16 cellular contexts compared by ENCODE assay signal in genomic region chr13:58583961-58584360, GRCh38.
DNase-seq lines count a peak whose midpoint lies in the region; ATAC-seq and TF ChIP-seq lines count a peak whose summit lies in the region.
"Had no signal": no experiment of that assay in that cellular context is flagged by ENCODE, and none has a peak within 500 bp of the region (broad histone marks: within the 10 kb centered on the region; RNA-seq: fewer than 3 reads in every experiment).

No MANE protein-coding gene starts in this region.

- H4K20me1 ChIP-seq in PC-3 (ENCODE audit: low read length) (no peaks in the 10 kb centered on the region), fibroblast of lung (ENCODE audit: control insufficient read depth, extremely low read depth, insufficient read depth, low read length) (no peaks in the 10 kb centered on the region)

- TF ChIP-seq CTCF in PC-3 (conservative IDR thresholded peaks at IDR 0.05; ENCODE audit: low read depth, low read length): no peak
- TF ChIP-seq CTCF in fibroblast of lung (conservative IDR thresholded peaks at IDR 0.05 in 1 of 2, IDR thresholded peaks at IDR 0.05 in 1 of 2; ENCODE audit: low read depth in 1 of 2, low read length in 2 of 2): no peak

- intact Hi-C loops in PC-3 (cut with micrococcal nuclease): no loop called here

- ATAC-seq in PC-3: no peak
- no peak for ATAC-seq in activated T-helper 17 cell treated with anti-CD3 and anti-CD28 coated beads, Interleukin-2, amount 50 U/mL, for 72 hours (replicated peaks)
- ATAC-seq: HCT116 had no signal

- no peak overlapping the region for H3K4me3 Mint-ChIP-seq in activated T-helper 17 cell treated with anti-CD3 and anti-CD28 coated beads, Interleukin-2, amount 50 U/mL, for 72 hours
- H3K4me3 Mint-ChIP-seq: B cell; CD4-positive, alpha-beta T cell had no signal

- H2AFZ ChIP-seq in PC-3 (ENCODE audit: low read length) (no peak overlapping the region), fibroblast of lung (ENCODE audit: low read length) (no peak overlapping the region)
- H2AFZ ChIP-seq: GM23248 had no signal

- no peaks in the 10 kb centered on the region for H3K27me3 ChIP-seq in PC-3 (ENCODE audit: low read length)
- H3K27me3 ChIP-seq in fibroblast of lung (ENCODE audit: control insufficient read depth, insufficient read depth, low read length): no peaks in the 10 kb centered on the region

- H3K9me3 Mint-ChIP-seq in activated T-helper 17 cell treated with anti-CD3 and anti-CD28 coated beads, Interleukin-2, amount 50 U/mL, for 72 hours: peaks cover 19% of the 10 kb centered on the region

- H3K79me2 ChIP-seq in PC-3 (ENCODE audit: low read length): no peaks in the 10 kb centered on the region
- no peaks in the 10 kb centered on the region for H3K79me2 ChIP-seq in fibroblast of lung (ENCODE audit: control insufficient read depth, insufficient read depth, low read length)

- no peaks in the 10 kb centered on the region for H3K27me3 Mint-ChIP-seq in activated T-helper 17 cell treated with anti-CD3 and anti-CD28 coated beads, Interleukin-2, amount 50 U/mL, for 72 hours
- H3K27me3 Mint-ChIP-seq: B cell; CD4-positive, alpha-beta T cell had no signal

- H3K4me3 ChIP-seq in PC-3 (ENCODE audit: low read length): no peak overlapping the region
- no peak overlapping the region for H3K4me3 ChIP-seq in fibroblast of lung (replicated peaks in 1 of 4; ENCODE audit: control extremely low read depth in 1 of 4, insufficient read depth in 1 of 4, low read depth in 3 of 4, low read length in 4 of 4)
- H3K4me3 ChIP-seq: GM23248 had no signal

- no peaks in the 10 kb centered on the region for H3K36me3 ChIP-seq in PC-3 (ENCODE audit: low read depth, low read length)
- H3K36me3 ChIP-seq in fibroblast of lung (ENCODE audit: control insufficient read depth, insufficient read depth, low read length): no peaks in the 10 kb centered on the region

- H3K27ac Mint-ChIP-seq in activated T-helper 17 cell treated with anti-CD3 and anti-CD28 coated beads, Interleukin-2, amount 50 U/mL, for 72 hours: no peak overlapping the region
- H3K27ac Mint-ChIP-seq: B cell; CD4-positive, alpha-beta T cell had no signal

- H3K4me2 ChIP-seq in PC-3 (ENCODE audit: low read length) (no peak overlapping the region), fibroblast of lung (ENCODE audit: extremely low read depth, insufficient read depth, low read length) (no peak overlapping the region)

- CTCF ChIA-PET in PC-3 (lab: Charles Lee): no interaction called here

- H3K4me1 ChIP-seq in PC-3 (ENCODE audit: insufficient read depth, low read length) (no peaks in the 10 kb centered on the region), fibroblast of lung (ENCODE audit: control insufficient read depth, extremely low read depth, insufficient read depth, low read length) (no peaks in the 10 kb centered on the region)

- H3K9ac ChIP-seq in PC-3 (ENCODE audit: low read length) (no peak overlapping the region), fibroblast of lung (ENCODE audit: insufficient read depth, low read length) (no peak overlapping the region)
- H3K9ac ChIP-seq: GM23248 had no signal

- H3K9me3 ChIP-seq in PC-3 (ENCODE audit: low read length): no peaks in the 10 kb centered on the region
- H3K9me3 ChIP-seq in fibroblast of lung (ENCODE audit: control insufficient read depth, insufficient read depth, low read depth, low read length): no peaks in the 10 kb centered on the region

- H3K27ac ChIP-seq in PC-3 (ENCODE audit: low read length) (no peak overlapping the region), fibroblast of lung (ENCODE audit: insufficient read depth, low read length) (no peak overlapping the region)
- H3K27ac ChIP-seq: GM23248, HL-60 had no signal

- no peaks in the 10 kb centered on the region for H3K4me1 Mint-ChIP-seq in activated T-helper 17 cell treated with anti-CD3 and anti-CD28 coated beads, Interleukin-2, amount 50 U/mL, for 72 hours

- no peaks in the 10 kb centered on the region for H3F3A ChIP-seq in PC-3 (ENCODE audit: low read length, unreplicated experiment)

- DNase-seq in PC-3: peak; percentile 1
- DNase-seq in astrocyte of the hippocampus (ENCODE audit: low read depth, low spot score): peak; percentile 48
- peak; percentile 6 to 53 for DNase-seq in fibroblast of lung (ENCODE audit: low read depth in 2 of 2)
- DNase-seq in renal cortical epithelial cell (ENCODE audit: low read depth): peak; percentile 46
- DNase-seq in DMS153 treated with DMSO at 0.1 percent for 48 hours (lab: John Stamatoyannopoulos, UW; ENCODE audit: unreplicated experiment): no peak
- DNase-seq in COLO668 (lab: John Stamatoyannopoulos, UW; ENCODE audit: unreplicated experiment): no peak
- DNase-seq: C1 segment of cervical spinal cord; CD4-positive, alpha-beta T cell; DMS53; GF-D8; GM23248; IMR-90 had no signal

- no peaks in the 10 kb centered on the region for H3K9me2 ChIP-seq in PC-3 (replicated peaks; ENCODE audit: low read length)

- no TSS peak for BruUV-seq in PC-3 (replicated peaks; lab: Mats Ljungman, UMichigan)

- POLR2A ChIA-PET in PC-3 (lab: Charles Lee; ENCODE audit: unreplicated experiment): no interaction called here

- H3K36me3 Mint-ChIP-seq in activated T-helper 17 cell treated with anti-CD3 and anti-CD28 coated beads, Interleukin-2, amount 50 U/mL, for 72 hours (ENCODE audit: low read depth): no peaks in the 10 kb centered on the region

Comparison
In these comparisons a context has a peak if more than half of its experiments do, and no peak if none do; other contexts are left out.
1. DNase-seq: peak in PC-3 (single experiment), astrocyte of the hippocampus (single experiment), fibroblast of lung (2 of 2) and renal cortical epithelial cell (single experiment); none in DMS153 treated with DMSO at 0.1 percent for 48 hours (single experiment) and COLO668 (single experiment).